20 cellular contexts compared by ENCODE assay signal in the genomic region with DNA sequence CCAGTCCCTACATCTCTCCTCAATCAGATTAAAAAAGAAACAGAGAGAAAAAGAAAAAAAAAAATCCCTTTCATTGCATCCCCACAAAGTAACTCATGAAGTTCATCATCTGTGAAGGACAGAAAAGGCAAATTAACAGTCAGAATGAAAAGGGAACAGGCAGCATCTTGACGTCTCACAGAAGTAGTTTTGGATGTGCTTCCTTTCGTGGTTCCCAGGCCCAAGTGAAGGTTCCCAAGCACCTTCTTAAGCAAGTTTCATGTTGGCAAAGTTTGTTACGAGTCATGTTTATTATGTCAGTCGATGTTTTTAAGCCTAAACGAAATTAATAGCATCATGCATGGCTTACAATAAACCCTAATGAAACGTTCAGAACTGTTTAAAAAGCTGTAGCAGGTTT.
"Had no signal": no experiment of that assay in that cellular context is flagged by ENCODE, and none has a peak within 500 bp of the region (broad histone marks: within the 10 kb centered on the region; RNA-seq: fewer than 3 reads in every experiment).

No MANE protein-coding gene starts in this region.

- H3K9me3 ChIP-seq: adrenal gland, esophagus squamous epithelium, sigmoid colon, tibial nerve had no signal

- ATAC-seq: activated CD4-positive, alpha-beta T cell treated with anti-CD3 and anti-CD28 coated beads for 36 hours; activated naive CD4-positive, alpha-beta T cell treated with anti-CD3 and anti-CD28 coated beads, Interleukin-2, amount 50 U/mL, for 72 hours; foreskin keratinocyte; stimulated activated naive CD8-positive, alpha-beta T cell treated with anti-CD3 and anti-CD28 coated beads, Interleukin-15, Interleukin-2, amounts not matched to agents 100 U/mL and 50 U/mL, for 24 hours; WTC11 had no signal

- H3K4me1 Mint-ChIP-seq: nephron had no signal

- H3K36me3 ChIP-seq: adrenal gland, esophagus squamous epithelium, sigmoid colon, tibial nerve had no signal

- H3K4me3 ChIP-seq: adrenal gland, esophagus squamous epithelium, lung, sigmoid colon, tibial nerve had no signal

- H2AFZ ChIP-seq: parathyroid adenoma had no signal

- H3K79me2 ChIP-seq: parathyroid adenoma had no signal

- H3K9ac ChIP-seq: parathyroid adenoma had no signal

- H3K27ac ChIP-seq: adrenal gland, esophagus squamous epithelium, foreskin keratinocyte, parathyroid adenoma, sigmoid colon, tibial nerve had no signal

- DNase-seq: activated CD4-positive, alpha-beta T cell treated with anti-CD3 and anti-CD28 coated beads for 36 hours; activated CD4-positive, alpha-beta T cell treated with anti-CD3 and anti-CD28 coated beads, Interleukin-2, amount 50 U/mL, for 48 hours; activated gamma-delta T cell; adrenal gland; effector CD8-positive, alpha-beta T cell; esophagus squamous epithelium; foreskin keratinocyte; midbrain; sigmoid colon; stimulated activated CD4-positive, alpha-beta T cell treated with anti-CD3 and anti-CD28 coated beads, Interleukin-12 subunit alpha, Interleukin-12 subunit beta, amount 100 ng/mL, for 4 hours; stimulated activated CD4-positive, alpha-beta T cell treated with anti-CD3 and anti-CD28 coated beads, Interleukin-1b, Interleukin-23, amount 100 ng/mL, for 48 hours; stimulated activated naive CD8-positive, alpha-beta T cell treated with anti-CD3 and anti-CD28 coated beads, Interleukin-15, Interleukin-2, amounts not matched to agents 100 U/mL and 50 U/mL, for 24 hours had no signal

- H3K27me3 ChIP-seq: adrenal gland, foreskin keratinocyte, tibial nerve had no signal

- H3K27ac Mint-ChIP-seq: activated CD4-positive, alpha-beta T cell treated with anti-CD3 and anti-CD28 coated beads for 36 hours; activated naive CD4-positive, alpha-beta T cell treated with anti-CD3 and anti-CD28 coated beads, Interleukin-2, amount 50 U/mL, for 72 hours; dendritic cell treated with granulocyte-macrophage colony-stimulating factor and Interleukin-4, amounts not matched to agents 40 ng/mL and 50 ng/mL, for 4 days; nephron; T-helper 2 cell treated with Interferon-gamma antibody and Interleukin-4, amounts not matched to agents 5 μg/mL and 100 μg/mL, for 36 hours; WTC11 had no signal

- H3K9me3 Mint-ChIP-seq: activated naive CD4-positive, alpha-beta T cell treated with anti-CD3 and anti-CD28 coated beads, Interleukin-2, amount 50 U/mL, for 72 hours; dendritic cell treated with granulocyte-macrophage colony-stimulating factor and Interleukin-4, amounts not matched to agents 40 ng/mL and 50 ng/mL, for 4 days; nephron; T-helper 2 cell treated with Interferon-gamma antibody and Interleukin-4, amounts not matched to agents 5 μg/mL and 100 μg/mL, for 36 hours had no signal

- H3K4me1 ChIP-seq: adrenal gland, esophagus squamous epithelium, foreskin keratinocyte, parathyroid adenoma, sigmoid colon had no signal

- H3K36me3 Mint-ChIP-seq: activated naive CD4-positive, alpha-beta T cell treated with anti-CD3 and anti-CD28 coated beads, Interleukin-2, amount 50 U/mL, for 72 hours; WTC11 had no signal

- H3K4me3 Mint-ChIP-seq: activated CD4-positive, alpha-beta T cell treated with anti-CD3 and anti-CD28 coated beads for 36 hours; dendritic cell treated with granulocyte-macrophage colony-stimulating factor and Interleukin-4, amounts not matched to agents 40 ng/mL and 50 ng/mL, for 4 days; nephron; T-helper 2 cell treated with Interferon-gamma antibody and Interleukin-4, amounts not matched to agents 5 μg/mL and 100 μg/mL, for 36 hours; WTC11 had no signal
